14 cellular contexts compared by ENCODE assay signal in the genomic region with DNA sequence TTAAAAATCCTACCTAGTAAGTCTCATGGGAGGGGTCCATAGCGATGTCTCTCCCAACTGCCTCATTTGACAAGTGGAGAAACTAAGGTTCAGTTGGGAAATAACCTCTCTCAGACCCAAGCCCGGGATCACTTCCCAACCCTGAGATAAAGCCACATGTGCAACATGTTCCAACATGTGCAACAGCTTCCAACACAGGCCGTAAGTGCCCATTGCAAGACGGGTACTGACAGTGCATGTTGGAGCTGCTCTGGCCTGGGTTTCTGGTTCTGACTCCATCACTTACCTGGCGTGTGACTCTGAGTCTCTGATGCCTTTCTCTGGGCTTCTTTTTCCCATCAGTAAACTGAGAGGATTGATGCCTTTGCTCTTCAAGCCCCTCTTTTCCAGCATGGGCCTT. TPM values are rescaled to one million over a fixed set of nuclear protein-coding genes. Genes with fewer than 3 reads are reported as not detected.
A peak's percentile ranks its signal among the peaks of the same experiment; 100 is the strongest.
DNase-seq lines count a peak whose midpoint lies in the region; ATAC-seq and TF ChIP-seq lines count a peak whose summit lies in the region.
"Had no signal": no experiment of that assay in that cellular context is flagged by ENCODE, and none has a peak within 500 bp of the region (broad histone marks: within the 10 kb centered on the region; RNA-seq: fewer than 3 reads in every experiment).

No MANE protein-coding gene starts in this region.

- H3K4me3 ChIP-seq in mammary epithelial cell (replicated peaks in 1 of 3; ENCODE audit: insufficient read depth in 1 of 3, low read depth in 2 of 3, low read length in 3 of 3) (no peak overlapping the region), lung (no peak overlapping the region)
- H3K4me3 ChIP-seq in CD4-positive, alpha-beta memory T cell (ENCODE audit: low read length in 2 of 2) = no peak overlapping the region
- H3K4me3 ChIP-seq: GM23248, K562, PC-9, SK-N-MC had no signal

- POLR2A ChIA-PET in CD4-positive, alpha-beta memory T cell (lab: Charles Lee; ENCODE audit: partially characterized antibody) = interaction anchor here (1.1 kb wide), 1 partner anchor 71 kb away, joined by 3 read pairs; no protein-coding TSS in a partner anchor

- no TSS peak for BruUV-seq in mammary epithelial cell (replicated peaks; lab: Mats Ljungman, UMichigan)

- H3K36me3 ChIP-seq in mammary epithelial cell (ENCODE audit: insufficient read depth, low read length) (no peaks in the 10 kb centered on the region), lung (ENCODE audit: control insufficient read depth in 2 of 2, insufficient read depth in 2 of 2, low read length in 2 of 2) (no peaks in the 10 kb centered on the region)
- no peaks in the 10 kb centered on the region for H3K36me3 ChIP-seq in CD4-positive, alpha-beta memory T cell (ENCODE audit: insufficient read depth, low read length)

- peaks cover 18% of the 10 kb centered on the region for H3K27me3 Mint-ChIP-seq in HFFc6 (ENCODE audit: insufficient read depth)
- H3K27me3 Mint-ChIP-seq in CD4-positive, alpha-beta memory T cell = peaks cover 0 to 6% of the 10 kb centered on the region in 2 donors
- H3K27me3 Mint-ChIP-seq: CD4-positive, CD25-positive, alpha-beta regulatory T cell had no signal

- no peak overlapping the region for H3K27ac Mint-ChIP-seq in HFFc6
- no peak overlapping the region for H3K27ac Mint-ChIP-seq in CD4-positive, alpha-beta memory T cell
- H3K27ac Mint-ChIP-seq: CD4-positive, CD25-positive, alpha-beta regulatory T cell had no signal

- H3K4me2 ChIP-seq in mammary epithelial cell (ENCODE audit: insufficient read depth, low read depth, low read length) = no peak overlapping the region
- H3K4me2 ChIP-seq: PC-9 had no signal

- no peak overlapping the region for H3K9ac ChIP-seq in mammary epithelial cell (ENCODE audit: insufficient read depth, low read length)
- H3K9ac ChIP-seq: GM23248 had no signal

- no peaks in the 10 kb centered on the region for H3K9me3 Mint-ChIP-seq in HFFc6
- peaks cover 0 to 1% (median 0%) of the 10 kb centered on the region in 8 donors for H3K9me3 Mint-ChIP-seq in CD4-positive, alpha-beta memory T cell
- H3K9me3 Mint-ChIP-seq: CD4-positive, CD25-positive, alpha-beta regulatory T cell had no signal

- H3K4me1 ChIP-seq in mammary epithelial cell (ENCODE audit: insufficient read depth, low read length) (peaks cover 11% of the 10 kb centered on the region), lung (ENCODE audit: control insufficient read depth in 2 of 2, insufficient read depth in 2 of 2, low read length in 2 of 2) (no peaks in the 10 kb centered on the region)
- H3K4me1 ChIP-seq in CD4-positive, alpha-beta memory T cell (ENCODE audit: insufficient read depth, low read length) = no peaks in the 10 kb centered on the region

- no peaks in the 10 kb centered on the region for H4K20me1 ChIP-seq in mammary epithelial cell (ENCODE audit: insufficient read depth, low read length)

- H3K79me2 ChIP-seq in mammary epithelial cell (ENCODE audit: insufficient read depth, low read length) = no peaks in the 10 kb centered on the region

- in situ Hi-C loops in mammary epithelial cell (cut with MboI; ENCODE audit: low sequenced_read_pairs in 2 of 2) = no loop called here

- 17% methylated on average over 4 of the region's 5 CpGs for WGBS in mammary epithelial cell (ENCODE audit: low coverage, missing lambda C conversion rate)
- WGBS in lung, 2 donors = 91 to 96% methylated on average over 5 of the region's 5 CpGs

- H3K27ac ChIP-seq in C4-2B (no peak overlapping the region), mammary epithelial cell (ENCODE audit: insufficient read depth, low read depth, low read length) (no peak overlapping the region), lung (ENCODE audit: low read depth in 1 of 2, low read length in 1 of 2) (no peak overlapping the region)
- no peak overlapping the region for H3K27ac ChIP-seq in CD4-positive, alpha-beta memory T cell (ENCODE audit: low read depth, low read length)
- H3K27ac ChIP-seq: GM23248, HL-60, PC-9, SK-N-MC had no signal

- CTCF ChIA-PET in mammary epithelial cell (lab: Charles Lee; ENCODE audit: low non-redundant PET) = no interaction called here
- CTCF ChIA-PET in CD4-positive, alpha-beta memory T cell (lab: Charles Lee; ENCODE audit: partially characterized antibody) = interaction anchor here (1.6 to 3.5 kb wide), 2 partner anchors 92 to 95 kb away, joined by 4 to 14 read pairs; no protein-coding TSS in a partner anchor

- TF ChIP-seq CTCF in C4-2B (conservative IDR thresholded peaks at IDR 0.05) (peak; percentile 44), HFFc6 (IDR thresholded peaks at IDR 0.05) (peak; percentile 4), mammary epithelial cell (conservative IDR thresholded peaks at IDR 0.05 in 1 of 2, IDR thresholded peaks at IDR 0.05 in 1 of 2; ENCODE audit: extremely low read depth in 1 of 2, insufficient read depth in 1 of 2, low read depth in 1 of 2, low read length in 2 of 2) (no peak), lung (IDR thresholded peaks at IDR 0.05; ENCODE audit: control extremely low read depth, extremely low read depth) (no peak), omental fat pad (IDR thresholded peaks at IDR 0.05) (no peak)

- intact Hi-C loops in mammary epithelial cell (cut with micrococcal nuclease) = loop anchor here (1.0 to 5.0 kb wide), 3 partner anchors 36 to 109 kb away; no protein-coding TSS in a partner anchor
- intact Hi-C loops in CD4-positive, alpha-beta memory T cell (cut with micrococcal nuclease) = loop anchor here (1.0 to 5.0 kb wide), 2 partner anchors 94 to 109 kb away; no protein-coding TSS in a partner anchor

- ATAC-seq in lung (ENCODE audit: insufficient read depth, low FRiP score) (no peak), omental fat pad (ENCODE audit: low FRiP score) (no peak)

- DNase-seq in HFFc6 (no peak), mammary epithelial cell (peak; percentile 68), lung (ENCODE audit: low spot score) (peak; percentile 19), omental fat pad (ENCODE audit: low spot score) (no peak)
- DNase-seq in CD4-positive, alpha-beta memory T cell = no peak
- DNase-seq in activated CD4-positive, alpha-beta T cell treated with anti-CD3 and anti-CD28 coated beads for 4 hours = no peak
- DNase-seq: NCI-H187 treated with DMSO at 0.1 percent for 48 hours had no signal

- no peaks in the 10 kb centered on the region for H3K9me3 ChIP-seq in mammary epithelial cell (replicated peaks; ENCODE audit: insufficient read depth, low read length)
- H3K9me3 ChIP-seq in lung (ENCODE audit: control insufficient read depth in 2 of 2, insufficient read depth in 1 of 2, low read length in 1 of 2) = no peaks in the 10 kb centered on the region
- H3K9me3 ChIP-seq in CD4-positive, alpha-beta memory T cell (ENCODE audit: control insufficient read depth in 1 of 2, low read length in 2 of 2) = no peaks in the 10 kb centered on the region

- H3K4me3 Mint-ChIP-seq in HFFc6 = no peak overlapping the region
- H3K4me3 Mint-ChIP-seq in CD4-positive, alpha-beta memory T cell = no peak overlapping the region
- H3K4me3 Mint-ChIP-seq: CD4-positive, CD25-positive, alpha-beta regulatory T cell had no signal

- peak overlapping the region; percentile 58 for H2AFZ ChIP-seq in mammary epithelial cell (ENCODE audit: low read depth, low read length)
- H2AFZ ChIP-seq: GM23248, PC-9 had no signal

- H3K4me1 Mint-ChIP-seq in HFFc6 (ENCODE audit: low read depth) = peaks cover 30% of the 10 kb centered on the region
- no peaks in the 10 kb centered on the region for H3K4me1 Mint-ChIP-seq in CD4-positive, alpha-beta memory T cell
- H3K4me1 Mint-ChIP-seq: CD4-positive, CD25-positive, alpha-beta regulatory T cell had no signal

- H3K27me3 ChIP-seq in mammary epithelial cell (ENCODE audit: insufficient read depth, low read length) (no peaks in the 10 kb centered on the region), lung (ENCODE audit: control insufficient read depth, insufficient read depth) (no peaks in the 10 kb centered on the region)
- no peaks in the 10 kb centered on the region for H3K27me3 ChIP-seq in CD4-positive, alpha-beta memory T cell (ENCODE audit: insufficient read depth, low read length)

- dilution Hi-C loops in mammary epithelial cell (cut with HindIII; ENCODE audit: low sequenced_read_pairs) = no loop called here

- H3K36me3 Mint-ChIP-seq in HFFc6 (ENCODE audit: low read depth) = no peaks in the 10 kb centered on the region
- H3K36me3 Mint-ChIP-seq in CD4-positive, alpha-beta memory T cell = no peaks in the 10 kb centered on the region
- H3K36me3 Mint-ChIP-seq: CD4-positive, CD25-positive, alpha-beta regulatory T cell had no signal

RNA-seq across cellular contexts. Expression of a gene that starts 38.0 kb away (rescaled TPM):
- under 1 TPM in 2 of 6 experiments, not detected in 4; 0.07 to 0.08 TPM for total RNA-seq in HFFc6 (2021; fragmentation: NEBNext Ultra II Directional; extraction: Animal tissue kit (Norgen Biotek cat#: 25700))
- total RNA-seq in mammary epithelial cell (under 1 TPM; 0.28 to 0.67 TPM), lung (1 to 10 TPM; 1.4 to 2.9 TPM), omental fat pad (under 1 TPM in 3 of 4 donors, not detected in 1; 0.12 to 0.93 (median 0.31) TPM)
- polyA plus RNA-seq in mammary epithelial cell (not detected), lung (under 1 TPM; 0.22 to 0.31 TPM)
- not detected for polyA minus RNA-seq in mammary epithelial cell
- total RNA-seq in CD4-positive, alpha-beta memory T cell = not detected
- not detected for polyA plus RNA-seq in CD4-positive, alpha-beta memory T cell
- total RNA-seq: GM23248 had no signal
- polyA plus RNA-seq: CD4-positive, CD25-positive, alpha-beta regulatory T cell; GM23248 had no signal

Comparison
In these comparisons a context has a peak if more than half of its experiments do, and no peak if none do; other contexts are left out.
1. CTCF ChIP-seq: peak in C4-2B (single experiment) and HFFc6 (single experiment); none in mammary epithelial cell (0 of 2), lung (single experiment) and omental fat pad (0 of 3).
2. DNase-seq: peak in mammary epithelial cell (single experiment) and lung (single experiment); none in HFFc6 (single experiment), CD4-positive, alpha-beta memory T cell (0 of 5), activated CD4-positive, alpha-beta T cell treated with anti-CD3 and anti-CD28 coated beads for 4 hours (0 of 2) and omental fat pad (single experiment).